ENCODE assay signal across 14 cellular contexts in genomic region chr3:71551286-71551919, GRCh38. TPM values are rescaled to one million over a fixed set of nuclear protein-coding genes. Genes with fewer than 3 reads are reported as not detected.
DNase-seq lines count a peak whose midpoint lies in the region; ATAC-seq, FAIRE-seq and TF ChIP-seq lines count a peak whose summit lies in the region.
"Had no signal": no experiment of that assay in that cellular context is flagged by ENCODE, and none has a peak within 500 bp of the region (broad histone marks: within the 10 kb centered on the region; RNA-seq: fewer than 3 reads in every experiment).

No MANE protein-coding gene starts in this region.

- H3K4me2 ChIP-seq in astrocyte (ENCODE audit: low read length), result peak overlapping the region; percentile 54

- H3K9me3 Mint-ChIP-seq in CD14-positive monocyte, result no peaks in the 10 kb centered on the region
- no peaks in the 10 kb centered on the region for H3K9me3 Mint-ChIP-seq in astrocyte (ENCODE audit: unreplicated experiment)
- H3K9me3 Mint-ChIP-seq in endodermal cell, result no peaks in the 10 kb centered on the region
- H3K9me3 Mint-ChIP-seq: activated CD4-positive, alpha-beta T cell treated with anti-CD3 and anti-CD28 coated beads, Interleukin-2, amount 10 ng/mL, durations not matched to agents 24 days and 14 days; activated T-helper 1 cell treated with anti-CD3 and anti-CD28 coated beads, Interleukin-12 subunit alpha, Interleukin-12 subunit beta, Interleukin-2, Interleukin-4 antibody, amounts not matched to agents 30 ng/mL and 10 ng/mL and 1 ng/mL, durations not matched to agents 14 hours and 24 hours and 36 hours; memory B cell; T-helper 1 cell treated with Interleukin-12 subunit alpha and Interleukin-12 subunit beta and Interleukin-4 antibody, amounts not matched to agents 30 μg/mL and 1 μg/mL, for 36 hours had no signal

- H3K27ac Mint-ChIP-seq in CD14-positive monocyte (peak overlapping the region in 5 of 7 donors; percentile 59 to 86 (median 76)), astrocyte (ENCODE audit: unreplicated experiment) (peak overlapping the region; percentile 64), endodermal cell (no peak overlapping the region)
- H3K27ac Mint-ChIP-seq: activated CD4-positive, alpha-beta T cell treated with anti-CD3 and anti-CD28 coated beads, Interleukin-2, amount 10 ng/mL, durations not matched to agents 24 days and 14 days; activated T-helper 1 cell treated with anti-CD3 and anti-CD28 coated beads, Interleukin-12 subunit alpha, Interleukin-12 subunit beta, Interleukin-2, Interleukin-4 antibody, amounts not matched to agents 30 ng/mL and 10 ng/mL and 1 ng/mL, durations not matched to agents 14 hours and 24 hours and 36 hours; memory B cell; T-helper 1 cell treated with Interleukin-12 subunit alpha and Interleukin-12 subunit beta and Interleukin-4 antibody, amounts not matched to agents 30 μg/mL and 1 μg/mL, for 36 hours had no signal

- ATAC-seq in GM21825 (IDR thresholded peaks at IDR 0.05; ENCODE audit: unreplicated experiment), result no peak
- ATAC-seq in psoas muscle, result no peak
- no peak for ATAC-seq in gastrocnemius medialis

- H3K79me2 ChIP-seq in astrocyte (ENCODE audit: insufficient read depth, low read length), result peaks cover 94% of the 10 kb centered on the region

- H3K27me3 ChIP-seq in astrocyte (ENCODE audit: insufficient read depth, low read length) (no peaks in the 10 kb centered on the region), endodermal cell (ENCODE audit: control insufficient read depth, insufficient read depth, low read length, poor library complexity, severe bottlenecking) (no peaks in the 10 kb centered on the region), psoas muscle (ENCODE audit: insufficient read depth in 3 of 3, low read length in 2 of 3) (no peaks in the 10 kb centered on the region), gastrocnemius medialis (no peaks in the 10 kb centered on the region)

- H3K27ac ChIP-seq in astrocyte (ENCODE audit: low read depth, low read length), result peak overlapping the region; percentile 60
- H3K27ac ChIP-seq in endodermal cell (ENCODE audit: low read depth, low read length), result no peak overlapping the region
- no peak overlapping the region for H3K27ac ChIP-seq in psoas muscle
- no peak overlapping the region for H3K27ac ChIP-seq in gastrocnemius medialis

- H3K4me1 Mint-ChIP-seq in CD14-positive monocyte (peaks cover 61% of the 10 kb centered on the region), astrocyte (ENCODE audit: low read depth, unreplicated experiment) (peaks cover 34% of the 10 kb centered on the region), endodermal cell (peaks cover 13% of the 10 kb centered on the region)
- H3K4me1 Mint-ChIP-seq: activated CD4-positive, alpha-beta T cell treated with anti-CD3 and anti-CD28 coated beads, Interleukin-2, amount 10 ng/mL, durations not matched to agents 24 days and 14 days had no signal

- H3K9me3 ChIP-seq in astrocyte (ENCODE audit: insufficient read depth, low read depth, low read length) (no peaks in the 10 kb centered on the region), endodermal cell (ENCODE audit: control insufficient read depth, low read length) (no peaks in the 10 kb centered on the region), psoas muscle (no peaks in the 10 kb centered on the region), gastrocnemius medialis (no peaks in the 10 kb centered on the region)

- intact Hi-C loops in CD14-positive monocyte (cut with micrococcal nuclease) (no loop called here), psoas muscle (cut with DNase I) (no loop called here), gastrocnemius medialis (cut with DNase I; ENCODE audit: low total_unique reads) (no loop called here)

- peaks cover 0 to 10% of the 10 kb centered on the region in 2 donors for H3K36me3 Mint-ChIP-seq in CD14-positive monocyte
- H3K36me3 Mint-ChIP-seq in astrocyte (ENCODE audit: low read depth, unreplicated experiment), result peaks cover 7% of the 10 kb centered on the region
- peaks cover 3% of the 10 kb centered on the region for H3K36me3 Mint-ChIP-seq in endodermal cell (ENCODE audit: low read depth)

- H3K4me3 ChIP-seq in astrocyte (ENCODE audit: insufficient read depth, low read depth, low read length) (no peak overlapping the region), endodermal cell (ENCODE audit: low read length) (no peak overlapping the region), psoas muscle (no peak overlapping the region), gastrocnemius medialis (no peak overlapping the region)

- TF ChIP-seq CTCF in CD14-positive monocyte (IDR thresholded peaks at IDR 0.05) (no peak), astrocyte (IDR thresholded peaks at IDR 0.05; ENCODE audit: insufficient read depth, low read depth, low read length) (no peak), endodermal cell (conservative IDR thresholded peaks at IDR 0.05) (no peak), psoas muscle (IDR thresholded peaks at IDR 0.05) (no peak), gastrocnemius medialis (IDR thresholded peaks at IDR 0.05 in 4 of 5, conservative IDR thresholded peaks at IDR 0.05 in 1 of 5) (no peak)

- H3K4me1 ChIP-seq in astrocyte (ENCODE audit: insufficient read depth, low read length), result peaks cover 13% of the 10 kb centered on the region
- H3K4me1 ChIP-seq in endodermal cell (ENCODE audit: control insufficient read depth, insufficient read depth, low read length), result no peaks in the 10 kb centered on the region
- no peaks in the 10 kb centered on the region for H3K4me1 ChIP-seq in psoas muscle
- no peaks in the 10 kb centered on the region for H3K4me1 ChIP-seq in gastrocnemius medialis

- TF ChIP-seq POLR2A in gastrocnemius medialis (IDR thresholded peaks at IDR 0.05), result no peak

- DNase-seq in CD14-positive monocyte (ENCODE audit: low spot score), result no peak
- peak; percentile 54 for DNase-seq in M059J (ENCODE audit: low read depth)
- DNase-seq in astrocyte (ENCODE audit: low read depth), result peak; percentile 74
- peak; percentile 54 for DNase-seq in kidney tubule cell (ENCODE audit: low spot score)
- DNase-seq in endodermal cell, result no peak
- DNase-seq in psoas muscle, result no peak
- no peak for DNase-seq in gastrocnemius medialis
- DNase-seq: activated CD4-positive, alpha-beta T cell treated with anti-CD3 and anti-CD28 coated beads, Interleukin-2, amount 10 ng/mL, durations not matched to agents 24 days and 14 days; NCI-H2107; stimulated activated CD4-positive, alpha-beta T cell treated with anti-CD3 and anti-CD28 coated beads, Interleukin-2, amount 100 ng/mL, for 24 hours had no signal

- no peak overlapping the region for H2AFZ ChIP-seq in astrocyte (ENCODE audit: low read depth, low read length)

- peak; percentile 96 for FAIRE-seq in astrocyte (lab: Jason Lieb, UNC)

- no peak overlapping the region for H3K4me3 Mint-ChIP-seq in CD14-positive monocyte
- no peak overlapping the region for H3K4me3 Mint-ChIP-seq in astrocyte (ENCODE audit: unreplicated experiment)
- no peak overlapping the region for H3K4me3 Mint-ChIP-seq in endodermal cell
- H3K4me3 Mint-ChIP-seq: activated CD4-positive, alpha-beta T cell treated with anti-CD3 and anti-CD28 coated beads, Interleukin-2, amount 10 ng/mL, durations not matched to agents 24 days and 14 days; activated T-helper 1 cell treated with anti-CD3 and anti-CD28 coated beads, Interleukin-12 subunit alpha, Interleukin-12 subunit beta, Interleukin-2, Interleukin-4 antibody, amounts not matched to agents 30 ng/mL and 10 ng/mL and 1 ng/mL, durations not matched to agents 14 hours and 24 hours and 36 hours; memory B cell; T-helper 1 cell treated with Interleukin-12 subunit alpha and Interleukin-12 subunit beta and Interleukin-4 antibody, amounts not matched to agents 30 μg/mL and 1 μg/mL, for 36 hours had no signal

- H3K9ac ChIP-seq in astrocyte (ENCODE audit: low read length), result peak overlapping the region; percentile 19
- no peak overlapping the region for H3K9ac ChIP-seq in endodermal cell (ENCODE audit: extremely low read depth, low read length, poor library complexity, severe bottlenecking)

- WGBS in endodermal cell (ENCODE audit: insufficient coverage in 1 of 2, insufficient read length in 1 of 2), 2 experiments, result 94% methylated on average over 2 of the region's 3 CpGs; no CpG with 5 or more reads in 1 of the 2 experiments
- 85 to 92% (median 91%) methylated on average over 3 of the region's 3 CpGs for WGBS in psoas muscle, 3 donors

- H4K20me1 ChIP-seq in astrocyte (ENCODE audit: insufficient read depth, low read length), result peaks cover 12% of the 10 kb centered on the region

- H3K36me3 ChIP-seq in astrocyte (ENCODE audit: insufficient read depth, low read length) (peaks cover 11% of the 10 kb centered on the region), endodermal cell (ENCODE audit: control insufficient read depth, insufficient read depth, low read length) (no peaks in the 10 kb centered on the region), psoas muscle (ENCODE audit: insufficient read depth in 1 of 2, low read depth in 1 of 2) (no peaks in the 10 kb centered on the region), gastrocnemius medialis (no peaks in the 10 kb centered on the region)

- in situ Hi-C loops in gastrocnemius medialis (cut with MboI; ENCODE audit: low sequenced_read_pairs in 4 of 4), result no loop called here

- H3K27me3 Mint-ChIP-seq in CD14-positive monocyte (ENCODE audit: low read depth in 3 of 3) (no peaks in the 10 kb centered on the region), astrocyte (ENCODE audit: low read depth, unreplicated experiment) (no peaks in the 10 kb centered on the region), endodermal cell (ENCODE audit: insufficient read depth) (no peaks in the 10 kb centered on the region)

RNA-seq across cellular contexts. Expression of gene FOXP1, which starts 32.1 kb away (rescaled TPM):
- polyA plus RNA-seq in CD14-positive monocyte, result 10 to 100 TPM; 27.8 to 42.6 TPM
- 18.1 and 19.2 TPM in 2 replicates for total RNA-seq in M059J (2014; rRNA removed; shearing (Covaris generic))
- total RNA-seq in astrocyte, result 107 and 124 TPM in 2 replicates
- 10 to 100 TPM; 41.7 to 94.3 TPM for total RNA-seq in endodermal cell
- polyA plus RNA-seq in endodermal cell (2013, experiment 1 of 2), result 31.4 TPM
- 32.3 TPM for polyA plus RNA-seq in endodermal cell (2013, experiment 2 of 2)
- total RNA-seq in psoas muscle, result 10 to 100 TPM; 15.4 to 26.4 (median 19.6) TPM
- polyA plus RNA-seq in psoas muscle, result 10 to 100 TPM in 1 of 3 donors, 1 to 10 TPM in 2; 2.6 to 10.2 (median 9.5) TPM
- 10 to 100 TPM; 13.2 to 46.6 (median 29.2) TPM for total RNA-seq in gastrocnemius medialis

Comparison
In these comparisons a context has a peak if more than half of its experiments do, and no peak if none do; other contexts are left out.
1. DNase-seq: peak in M059J (single experiment), astrocyte (single experiment) and kidney tubule cell (single experiment); none in CD14-positive monocyte (single experiment), endodermal cell (single experiment), psoas muscle (0 of 2) and gastrocnemius medialis (0 of 2).